8 cellular contexts compared by ENCODE assay signal in the genomic region with DNA sequence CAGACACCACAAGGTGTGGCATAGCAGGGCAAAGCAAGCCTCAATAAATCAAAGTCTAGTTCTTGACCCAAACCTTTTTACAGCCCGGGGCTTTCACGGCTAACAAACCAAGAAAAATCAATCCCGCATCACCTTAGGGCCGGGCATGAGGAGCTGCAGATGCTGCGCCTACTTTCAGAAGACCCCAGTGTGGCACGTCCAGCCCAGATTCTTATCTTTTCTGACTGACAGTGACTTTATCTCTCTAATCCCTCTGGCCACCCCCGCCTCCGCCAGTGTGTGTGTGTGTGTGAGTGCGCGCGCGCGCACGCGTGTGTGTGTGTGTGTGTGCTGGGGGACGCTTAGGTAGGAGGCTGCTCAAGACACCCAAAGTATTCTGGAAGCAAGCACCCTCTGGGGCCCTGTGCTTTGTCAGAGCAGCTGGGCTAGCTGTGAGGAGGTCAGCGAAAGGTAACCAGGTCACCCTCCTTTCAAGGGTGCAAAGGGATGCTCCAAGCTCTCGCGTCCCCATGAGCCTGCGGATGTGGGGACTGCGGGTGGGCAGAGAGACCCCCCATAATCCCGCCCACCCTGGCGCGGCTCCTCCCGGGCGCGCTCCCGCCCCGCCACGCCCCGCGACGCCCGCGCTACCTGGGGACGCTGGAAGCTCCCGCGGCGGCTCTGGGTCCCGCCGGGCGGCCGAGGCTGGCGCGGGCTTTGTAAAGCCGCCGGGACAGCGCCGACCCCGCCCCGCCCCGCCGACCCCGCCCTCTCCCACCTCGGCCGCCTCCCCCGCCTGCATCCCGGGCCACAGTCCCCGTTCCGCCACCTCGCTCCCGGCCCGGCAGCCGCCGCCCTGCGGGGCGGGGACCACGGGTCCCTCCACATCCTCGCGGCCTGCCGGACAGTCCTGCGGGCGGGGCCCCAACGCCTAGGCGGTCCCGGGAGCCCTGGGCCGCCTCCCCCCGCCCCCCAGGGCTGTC. TPM values are rescaled to one million over a fixed set of nuclear protein-coding genes. Genes with fewer than 3 reads are reported as not detected.
A peak's percentile ranks its signal among the peaks of the same experiment; 100 is the strongest.
DNase-seq lines count a peak whose midpoint lies in the region; ATAC-seq and TF ChIP-seq lines count a peak whose summit lies in the region.

No MANE protein-coding gene starts in this region.

- no peaks in the 10 kb centered on the region for H3K9me3 Mint-ChIP-seq in activated CD4-positive, alpha-beta memory T cell treated with anti-CD3 and anti-CD28 coated beads for 36 hours
- no peaks in the 10 kb centered on the region for H3K9me3 Mint-ChIP-seq in activated CD4-positive, alpha-beta memory T cell treated with anti-CD3 and anti-CD28 coated beads, Interleukin-2, amount 10 ng/mL, durations not matched to agents 7 days and 5 days
- no peaks in the 10 kb centered on the region for H3K9me3 Mint-ChIP-seq in neural crest cell

- intact Hi-C loops in activated CD4-positive, alpha-beta memory T cell treated with anti-CD3 and anti-CD28 coated beads for 36 hours (cut with micrococcal nuclease) = no loop called here
- intact Hi-C loops in OCI-LY7 (cut with micrococcal nuclease; ENCODE audit: unreplicated experiment) = no loop called here

- H3K27me3 Mint-ChIP-seq in activated CD4-positive, alpha-beta memory T cell treated with anti-CD3 and anti-CD28 coated beads for 36 hours = peaks cover 24% of the 10 kb centered on the region
- H3K27me3 Mint-ChIP-seq in activated CD4-positive, alpha-beta memory T cell treated with anti-CD3 and anti-CD28 coated beads, Interleukin-2, amount 10 ng/mL, durations not matched to agents 7 days and 5 days = peaks cover 46% of the 10 kb centered on the region
- peaks cover 59% of the 10 kb centered on the region for H3K27me3 Mint-ChIP-seq in T-helper 17 cell
- peaks cover 42% of the 10 kb centered on the region for H3K27me3 Mint-ChIP-seq in neural crest cell (ENCODE audit: low read depth)

- TF ChIP-seq CTCF in foreskin fibroblast (IDR thresholded peaks at IDR 0.05; ENCODE audit: low read depth, low read length) (no peak), neural crest cell (conservative IDR thresholded peaks at IDR 0.05) (no peak), OCI-LY7 (conservative IDR thresholded peaks at IDR 0.05; ENCODE audit: low read length) (no peak)

- H3K9me3 ChIP-seq in T-helper 17 cell (ENCODE audit: control insufficient read depth, low read length, poor library complexity, severe bottlenecking) (no peaks in the 10 kb centered on the region), OCI-LY7 (ENCODE audit: low read length) (no peaks in the 10 kb centered on the region)

- POLR2A ChIA-PET in activated CD4-positive, alpha-beta memory T cell treated with anti-CD3 and anti-CD28 coated beads for 36 hours (lab: Charles Lee) = no interaction called here
- POLR2A ChIA-PET in activated CD4-positive, alpha-beta memory T cell treated with anti-CD3 and anti-CD28 coated beads, Interleukin-2, amount 10 ng/mL, durations not matched to agents 7 days and 5 days (lab: Charles Lee) = no interaction called here
- POLR2A ChIA-PET in OCI-LY7 (lab: Charles Lee) = interaction anchor here (1.3 kb wide), 1 partner anchor 40 kb away, joined by 3 read pairs; no protein-coding TSS in a partner anchor

- CTCF ChIA-PET in activated CD4-positive, alpha-beta memory T cell treated with anti-CD3 and anti-CD28 coated beads for 36 hours (lab: Charles Lee) = no interaction called here
- CTCF ChIA-PET in activated CD4-positive, alpha-beta memory T cell treated with anti-CD3 and anti-CD28 coated beads, Interleukin-2, amount 10 ng/mL, durations not matched to agents 7 days and 5 days (lab: Charles Lee) = no interaction called here
- CTCF ChIA-PET in OCI-LY7 (lab: Charles Lee; ENCODE audit: unreplicated experiment) = no interaction called here

- no peak overlapping the region for H2AFZ ChIP-seq in OCI-LY7 (ENCODE audit: low read length)

- no TSS peak for BruUV-seq in OCI-LY7 (replicated peaks; lab: Mats Ljungman, UMichigan)

- H3K36me3 Mint-ChIP-seq in activated CD4-positive, alpha-beta memory T cell treated with anti-CD3 and anti-CD28 coated beads for 36 hours = peaks cover 6% of the 10 kb centered on the region
- H3K36me3 Mint-ChIP-seq in activated CD4-positive, alpha-beta memory T cell treated with anti-CD3 and anti-CD28 coated beads, Interleukin-2, amount 10 ng/mL, durations not matched to agents 7 days and 5 days (ENCODE audit: low read depth) = no peaks in the 10 kb centered on the region
- peaks cover 2% of the 10 kb centered on the region for H3K36me3 Mint-ChIP-seq in T-helper 17 cell (ENCODE audit: low read depth)
- H3K36me3 Mint-ChIP-seq in neural crest cell (ENCODE audit: low read depth) = no peaks in the 10 kb centered on the region

- no peaks in the 10 kb centered on the region for H4K20me1 ChIP-seq in OCI-LY7 (ENCODE audit: insufficient read depth, low read length)

- no peak overlapping the region for H3K4me2 ChIP-seq in OCI-LY7 (ENCODE audit: low read length)

- peaks cover 7% of the 10 kb centered on the region for H3K4me1 Mint-ChIP-seq in activated CD4-positive, alpha-beta memory T cell treated with anti-CD3 and anti-CD28 coated beads for 36 hours (ENCODE audit: low read depth)
- H3K4me1 Mint-ChIP-seq in activated CD4-positive, alpha-beta memory T cell treated with anti-CD3 and anti-CD28 coated beads, Interleukin-2, amount 10 ng/mL, durations not matched to agents 7 days and 5 days = peaks cover 3% of the 10 kb centered on the region
- H3K4me1 Mint-ChIP-seq in T-helper 17 cell = peaks cover 3% of the 10 kb centered on the region
- peaks cover 6% of the 10 kb centered on the region for H3K4me1 Mint-ChIP-seq in neural crest cell

- no peak overlapping the region for H3K27ac Mint-ChIP-seq in activated CD4-positive, alpha-beta memory T cell treated with anti-CD3 and anti-CD28 coated beads for 36 hours
- H3K27ac Mint-ChIP-seq in activated CD4-positive, alpha-beta memory T cell treated with anti-CD3 and anti-CD28 coated beads, Interleukin-2, amount 10 ng/mL, durations not matched to agents 7 days and 5 days = no peak overlapping the region
- H3K27ac Mint-ChIP-seq in T-helper 17 cell (no peak overlapping the region), neural crest cell (ENCODE audit: unreplicated experiment) (no peak overlapping the region)

- H3K4me3 ChIP-seq in foreskin fibroblast (ENCODE audit: low read depth in 1 of 2, low read length in 2 of 2) (peak overlapping the region; percentile 49 to 66), OCI-LY7 (ENCODE audit: low read depth, low read length, poor library complexity, severe bottlenecking) (no peak overlapping the region)

- H3K36me3 ChIP-seq in OCI-LY7 (ENCODE audit: insufficient read depth, low read length) = no peaks in the 10 kb centered on the region

- H3K9me2 ChIP-seq in OCI-LY7 (ENCODE audit: insufficient read depth, low read length) = no peaks in the 10 kb centered on the region

- peak overlapping the region; percentile 6 for H3K4me3 Mint-ChIP-seq in activated CD4-positive, alpha-beta memory T cell treated with anti-CD3 and anti-CD28 coated beads for 36 hours
- H3K4me3 Mint-ChIP-seq in activated CD4-positive, alpha-beta memory T cell treated with anti-CD3 and anti-CD28 coated beads, Interleukin-2, amount 10 ng/mL, durations not matched to agents 7 days and 5 days = no peak overlapping the region
- H3K4me3 Mint-ChIP-seq in T-helper 17 cell = peak overlapping the region; percentile 65
- H3K4me3 Mint-ChIP-seq in neural crest cell = peak overlapping the region; percentile 88

- no peak for ATAC-seq in T-helper 17 cell
- ATAC-seq in GM18519 (IDR thresholded peaks at IDR 0.05; ENCODE audit: low FRiP score, unreplicated experiment) = no peak
- ATAC-seq in GM21825 (IDR thresholded peaks at IDR 0.05; ENCODE audit: unreplicated experiment) = no peak

- no peaks in the 10 kb centered on the region for H3K4me1 ChIP-seq in OCI-LY7 (ENCODE audit: insufficient read depth, low read length, poor library complexity, severe bottlenecking)

- no peak overlapping the region for H3K27ac ChIP-seq in OCI-LY7 (ENCODE audit: low read depth, low read length, poor library complexity, severe bottlenecking)

- no peaks in the 10 kb centered on the region for H3K79me2 ChIP-seq in OCI-LY7 (ENCODE audit: insufficient read depth, low read depth, low read length)

- DNase-seq in activated CD4-positive, alpha-beta memory T cell treated with anti-CD3 and anti-CD28 coated beads for 36 hours = no peak
- DNase-seq in activated CD4-positive, alpha-beta memory T cell treated with anti-CD3 and anti-CD28 coated beads, Interleukin-2, amount 10 ng/mL, durations not matched to agents 7 days and 5 days = no peak
- DNase-seq in T-helper 17 cell (no peak), foreskin fibroblast (peak; percentile 18 to 51), neural crest cell (ENCODE audit: low read depth, low spot score) (peak; percentile 25), OCI-LY7 (ENCODE audit: low spot score) (no peak)

RNA-seq across cellular contexts. Expression of a gene that starts 57.1 kb away (rescaled TPM):
- not detected for total RNA-seq in activated CD4-positive, alpha-beta memory T cell treated with anti-CD3 and anti-CD28 coated beads for 36 hours
- total RNA-seq in activated CD4-positive, alpha-beta memory T cell treated with anti-CD3 and anti-CD28 coated beads, Interleukin-2, amount 10 ng/mL, durations not matched to agents 7 days and 5 days = under 1 TPM in 1 of 2 experiments, not detected in 1; 0.05 TPM
- total RNA-seq in T-helper 17 cell = 10 to 100 TPM in 1 of 2 donors, under 1 TPM in 1; 0.37 to 10.8 TPM
- 15.8 and 15.9 TPM in 2 replicates for total RNA-seq in neural crest cell
- total RNA-seq in OCI-LY7 (2014; rRNA removed; shearing (Covaris generic)) = not detected in 2 replicates
- total RNA-seq in OCI-LY7 (2022) = 0.07 TPM in 1 of 2 replicates, not detected in the other

Comparison
In these comparisons a context has a peak if more than half of its experiments do, and no peak if none do; other contexts are left out.
1. DNase-seq: peak in foreskin fibroblast (2 of 2) and neural crest cell (single experiment); none in activated CD4-positive, alpha-beta memory T cell treated with anti-CD3 and anti-CD28 coated beads for 36 hours (single experiment), activated CD4-positive, alpha-beta memory T cell treated with anti-CD3 and anti-CD28 coated beads, Interleukin-2, amount 10 ng/mL, durations not matched to agents 7 days and 5 days (single experiment), T-helper 17 cell (0 of 3) and OCI-LY7 (single experiment).